ENCODE assay signal across 14 cellular contexts in genomic region chr1:207755846-207756692, GRCh38. TPM values are rescaled to one million over a fixed set of nuclear protein-coding genes. Genes with fewer than 3 reads are reported as not detected.
DNase-seq lines count a peak whose midpoint lies in the region; ATAC-seq and TF ChIP-seq lines count a peak whose summit lies in the region.
"Had no signal": no experiment of that assay in that cellular context is flagged by ENCODE, and none has a peak within 500 bp of the region (broad histone marks: within the 10 kb centered on the region; RNA-seq: fewer than 3 reads in every experiment).

No MANE protein-coding gene starts in this region.

- DNase-seq in activated CD4-positive, alpha-beta T cell treated with anti-CD3 and anti-CD28 coated beads for 36 hours, result no peak
- no peak for DNase-seq in activated CD4-positive, alpha-beta T cell treated with anti-CD3 and anti-CD28 coated beads for 4 hours
- peak; percentile 6 for DNase-seq in RWPE1 (ENCODE audit: low spot score)
- no peak for DNase-seq in endodermal cell
- DNase-seq in progenitor cell of endocrine pancreas (ENCODE audit: low spot score, unreplicated experiment), result no peak
- no peak for DNase-seq in SHP77 (lab: John Stamatoyannopoulos, UW)
- no peak for DNase-seq in NCI-H128 (lab: John Stamatoyannopoulos, UW; ENCODE audit: unreplicated experiment)
- DNase-seq: activated CD4-positive, alpha-beta T cell treated with anti-CD3 and anti-CD28 coated beads, Interleukin-2, amount 50 U/mL, for 1 hour; NCI-H1092 treated with DMSO at 0.1 percent for 48 hours; NCI-H526 treated with DMSO at 0.1 percent for 48 hours; stimulated activated naive B cell treated with anti-CD40 and anti-IgM and Interleukin-4, amounts not matched to agents 10 μg/mL and 1 μg/mL and 100 μg/mL, for 72 hours had no signal

- H3K4me3 Mint-ChIP-seq in activated CD4-positive, alpha-beta T cell treated with anti-CD3 and anti-CD28 coated beads for 36 hours, result no peak overlapping the region
- H3K4me3 Mint-ChIP-seq in endodermal cell (no peak overlapping the region), progenitor cell of endocrine pancreas (ENCODE audit: low read depth) (peak overlapping the region; percentile 7)
- H3K4me3 Mint-ChIP-seq: neural progenitor cell; stimulated activated naive B cell treated with anti-CD40 and anti-IgM and Interleukin-4, amounts not matched to agents 10 μg/mL and 1 μg/mL and 100 μg/mL, for 72 hours had no signal

- no peak overlapping the region for H3K9ac ChIP-seq in endodermal cell (ENCODE audit: extremely low read depth, low read length, poor library complexity, severe bottlenecking)
- H3K9ac ChIP-seq: neural progenitor cell had no signal

- no peaks in the 10 kb centered on the region for H3K27me3 Mint-ChIP-seq in activated CD4-positive, alpha-beta T cell treated with anti-CD3 and anti-CD28 coated beads for 36 hours
- H3K27me3 Mint-ChIP-seq in endodermal cell (ENCODE audit: insufficient read depth) (no peaks in the 10 kb centered on the region), progenitor cell of endocrine pancreas (no peaks in the 10 kb centered on the region)
- H3K27me3 Mint-ChIP-seq: stimulated activated naive B cell treated with anti-CD40 and anti-IgM and Interleukin-4, amounts not matched to agents 10 μg/mL and 1 μg/mL and 100 μg/mL, for 72 hours had no signal

- peaks cover 10% of the 10 kb centered on the region for H3K9me3 ChIP-seq in endodermal cell (ENCODE audit: control insufficient read depth, low read length)

- H3K4me1 Mint-ChIP-seq in activated CD4-positive, alpha-beta T cell treated with anti-CD3 and anti-CD28 coated beads for 36 hours, result peaks cover 51% of the 10 kb centered on the region
- H3K4me1 Mint-ChIP-seq in endodermal cell, result peaks cover 36% of the 10 kb centered on the region
- peaks cover 48% of the 10 kb centered on the region for H3K4me1 Mint-ChIP-seq in progenitor cell of endocrine pancreas (ENCODE audit: low read depth)

- no peaks in the 10 kb centered on the region for H3K27me3 ChIP-seq in endodermal cell (ENCODE audit: control insufficient read depth, insufficient read depth, low read length, poor library complexity, severe bottlenecking)
- H3K27me3 ChIP-seq: neural progenitor cell had no signal

- POLR2A ChIA-PET in activated CD4-positive, alpha-beta T cell treated with anti-CD3 and anti-CD28 coated beads for 36 hours (lab: Charles Lee), result no interaction called here
- POLR2A ChIA-PET in RWPE1 (lab: Yijun Ruan, JAX; ENCODE audit: low non-redundant PET), result no interaction called here

- H3K36me3 Mint-ChIP-seq in activated CD4-positive, alpha-beta T cell treated with anti-CD3 and anti-CD28 coated beads for 36 hours (ENCODE audit: low read depth), result peaks cover 21% of the 10 kb centered on the region
- H3K36me3 Mint-ChIP-seq in endodermal cell (ENCODE audit: low read depth) (peaks cover 38% of the 10 kb centered on the region), progenitor cell of endocrine pancreas (ENCODE audit: insufficient read depth) (peaks cover 13% of the 10 kb centered on the region)

- H3K36me3 ChIP-seq in endodermal cell (ENCODE audit: control insufficient read depth, insufficient read depth, low read length), result peaks cover 43% of the 10 kb centered on the region

- H3K27ac Mint-ChIP-seq in activated CD4-positive, alpha-beta T cell treated with anti-CD3 and anti-CD28 coated beads for 36 hours, result peak overlapping the region; percentile 21
- no peak overlapping the region for H3K27ac Mint-ChIP-seq in endodermal cell
- peak overlapping the region; percentile 81 for H3K27ac Mint-ChIP-seq in progenitor cell of endocrine pancreas
- H3K27ac Mint-ChIP-seq: neural progenitor cell; stimulated activated naive B cell treated with anti-CD40 and anti-IgM and Interleukin-4, amounts not matched to agents 10 μg/mL and 1 μg/mL and 100 μg/mL, for 72 hours had no signal

- ATAC-seq in activated CD4-positive, alpha-beta T cell treated with anti-CD3 and anti-CD28 coated beads for 36 hours, result peak; percentile 10
- ATAC-seq in HG03175 (IDR thresholded peaks at IDR 0.05; ENCODE audit: unreplicated experiment), result no peak
- ATAC-seq: stimulated activated naive B cell treated with anti-CD40 and anti-IgM and Interleukin-4, amounts not matched to agents 10 μg/mL and 1 μg/mL and 100 μg/mL, for 72 hours had no signal

- TF ChIP-seq CTCF in RWPE1 (conservative IDR thresholded peaks at IDR 0.05; ENCODE audit: low read depth), result no peak
- no peak for TF ChIP-seq CTCF in endodermal cell (conservative IDR thresholded peaks at IDR 0.05)
- TF ChIP-seq CTCF in progenitor cell of endocrine pancreas (IDR thresholded peaks at IDR 0.05; ENCODE audit: unreplicated experiment), result no peak

- no peaks in the 10 kb centered on the region for H3K4me1 ChIP-seq in endodermal cell (ENCODE audit: control insufficient read depth, insufficient read depth, low read length)

- H3K27ac ChIP-seq in RWPE1 (no peak overlapping the region), endodermal cell (ENCODE audit: low read depth, low read length) (no peak overlapping the region)
- H3K27ac ChIP-seq: neural progenitor cell, SK-N-MC had no signal

- CTCF ChIA-PET in activated CD4-positive, alpha-beta T cell treated with anti-CD3 and anti-CD28 coated beads for 36 hours (lab: Charles Lee), result no interaction called here
- CTCF ChIA-PET in RWPE1 (lab: Yijun Ruan, JAX), result no interaction called here

- no peaks in the 10 kb centered on the region for H3K9me3 Mint-ChIP-seq in activated CD4-positive, alpha-beta T cell treated with anti-CD3 and anti-CD28 coated beads for 36 hours (ENCODE audit: low read depth)
- H3K9me3 Mint-ChIP-seq in endodermal cell, result peaks cover 2% of the 10 kb centered on the region
- H3K9me3 Mint-ChIP-seq in progenitor cell of endocrine pancreas (ENCODE audit: low read depth), result no peaks in the 10 kb centered on the region
- H3K9me3 Mint-ChIP-seq: neural progenitor cell had no signal

- 94 to 100% methylated on average over 2 of the region's 2 CpGs for WGBS in endodermal cell (ENCODE audit: insufficient coverage in 1 of 2, insufficient read length in 1 of 2), 2 experiments

- peak overlapping the region; percentile 91 for H3K4me3 ChIP-seq in endodermal cell (ENCODE audit: low read length)
- H3K4me3 ChIP-seq: neural progenitor cell, SK-N-MC had no signal

- intact Hi-C loops in activated CD4-positive, alpha-beta T cell treated with anti-CD3 and anti-CD28 coated beads for 36 hours (cut with DNase I, micrococcal nuclease), result no loop called here

RNA-seq across cellular contexts. Expression of gene CD46, which starts 4.2 kb away (rescaled TPM):
- total RNA-seq in activated CD4-positive, alpha-beta T cell treated with anti-CD3 and anti-CD28 coated beads for 36 hours, result 10 to 100 TPM; 92.2 to 92.7 TPM
- 100 to 1,000 TPM; 132 to 135 TPM for total RNA-seq in endodermal cell
- polyA plus RNA-seq in endodermal cell (2013, experiment 1 of 2), result 141 TPM
- 121 TPM for polyA plus RNA-seq in endodermal cell (2013, experiment 2 of 2)
- total RNA-seq in progenitor cell of endocrine pancreas, result 214 and 230 TPM in 2 replicates
